ENCODE assay signal across 10 cellular contexts in genomic region chr2:241223211-241224067, GRCh38. TPM values are rescaled to one million over a fixed set of nuclear protein-coding genes. Genes with fewer than 3 reads are reported as not detected.
DNase-seq lines count a peak whose midpoint lies in the region; ATAC-seq, FAIRE-seq and TF ChIP-seq lines count a peak whose summit lies in the region.
"Had no signal": no experiment of that assay in that cellular context is flagged by ENCODE, and none has a peak within 500 bp of the region (broad histone marks: within the 10 kb centered on the region; RNA-seq: fewer than 3 reads in every experiment).

No MANE protein-coding gene starts in this region.

- H2AFZ ChIP-seq in GM23248: no peak overlapping the region

- H3K4me1 ChIP-seq in GM23248 (ENCODE audit: insufficient read depth): peaks cover 32% of the 10 kb centered on the region
- peaks cover 0 to 28% (median 15%) of the 10 kb centered on the region in 3 donors for H3K4me1 ChIP-seq in gastroesophageal sphincter

- H3K9ac ChIP-seq in GM23248: peak overlapping the region; percentile 31

- H3K9me3 ChIP-seq in GM23248 (ENCODE audit: low read depth) (no peaks in the 10 kb centered on the region), gastroesophageal sphincter (no peaks in the 10 kb centered on the region)
- H3K9me3 ChIP-seq: HAP-1, neutrophil had no signal

- peak; percentile 8 for ATAC-seq in gastroesophageal sphincter
- ATAC-seq in HG02852 (IDR thresholded peaks at IDR 0.05; ENCODE audit: unreplicated experiment): no peak

- H3K79me2 ChIP-seq in GM23248 (ENCODE audit: insufficient read depth): 0 out of 2 replicates have a peak, but pooled peaks cover 9% of the 10 kb centered on the region

- in situ Hi-C loops in GM23248 (cut with MboI): no loop called here

- no peaks in the 10 kb centered on the region for H3K9me2 ChIP-seq in GM23248 (ENCODE audit: insufficient read depth)

- no peak for TF ChIP-seq POLR2A in gastroesophageal sphincter (IDR thresholded peaks at IDR 0.05)

- H3K36me3 ChIP-seq in GM23248 (ENCODE audit: low read depth) (peaks cover 15% of the 10 kb centered on the region), gastroesophageal sphincter (peaks cover 0 to 36% of the 10 kb centered on the region in 2 donors)

- no peak for TF ChIP-seq CTCF in RWPE1 (conservative IDR thresholded peaks at IDR 0.05; ENCODE audit: low read depth)
- no peak for TF ChIP-seq CTCF in gastroesophageal sphincter (IDR thresholded peaks at IDR 0.05)
- TF ChIP-seq CTCF in D721Med (IDR thresholded peaks at IDR 0.05; ENCODE audit: insufficient read depth, missing control alignments): no peak

- H3K27ac ChIP-seq in GM23248 (peak overlapping the region; percentile 43), RWPE1 (peak overlapping the region; percentile 50), gastroesophageal sphincter (peak overlapping the region in 1 of 4 donors; percentile 28)
- H3K27ac ChIP-seq: neutrophil had no signal

- H4K20me1 ChIP-seq in GM23248 (ENCODE audit: insufficient read depth): no peaks in the 10 kb centered on the region

- no peak for TF ChIP-seq EP300 in gastroesophageal sphincter (IDR thresholded peaks at IDR 0.05)

- peak overlapping the region; percentile 26 for H3K4me2 ChIP-seq in GM23248 (ENCODE audit: unreplicated experiment)

- WGBS in GM23248 (ENCODE audit: low coverage in 1 of 2, low lambda C conversion rate in 2 of 2, missing lambda C conversion rate in 2 of 2), 2 experiments: 70 to 71% methylated on average over 25 of the region's 25 CpGs
- WGBS in gastroesophageal sphincter (ENCODE audit: low coverage in 1 of 2), 2 donors: 51 to 52% methylated on average over 11 to 15 of the region's 25 CpGs

- CTCF ChIA-PET in RWPE1 (lab: Yijun Ruan, JAX): interaction anchor here (0.6 kb wide), 1 partner anchor 134 kb away, joined by 3 read pairs; no protein-coding TSS in a partner anchor

- H3K27me3 ChIP-seq in GM23248 (replicated peaks; ENCODE audit: insufficient read depth) (no peaks in the 10 kb centered on the region), gastroesophageal sphincter (no peaks in the 10 kb centered on the region)

- POLR2A ChIA-PET in RWPE1 (lab: Yijun Ruan, JAX; ENCODE audit: low non-redundant PET): no interaction called here

- FAIRE-seq in D721Med (lab: Jason Lieb, UNC): no peak

- DNase-seq in GM23248 (peak; percentile 45), RWPE1 (ENCODE audit: low spot score) (peak; percentile 43), retina (peak; percentile 71), D721Med (ENCODE audit: insufficient read length, low spot score) (no peak)
- no peak for DNase-seq in activated CD8-positive, alpha-beta memory T cell treated with anti-CD3 and anti-CD28 coated beads, Interleukin-2, amount 50 U/mL, for 48 hours
- DNase-seq: activated CD4-positive, alpha-beta T cell treated with anti-CD3 and anti-CD28 coated beads, Interleukin-2, amount 50 U/mL, for 4 hours had no signal

- peaks cover 55% of the 10 kb centered on the region for H3F3A ChIP-seq in GM23248 (ENCODE audit: insufficient read depth)

- H3K4me3 ChIP-seq in GM23248 (no peak overlapping the region), gastroesophageal sphincter (no peak overlapping the region)
- H3K4me3 ChIP-seq: HAP-1 had no signal

RNA-seq across cellular contexts. Expression of gene ANO7, which starts 35.0 kb away (rescaled TPM):
- total RNA-seq in GM23248 (2014; rRNA removed; shearing (Covaris generic)): 0.22 and 0.38 TPM in 2 replicates
- 2.6 TPM in 2 replicates for polyA plus RNA-seq in GM23248 (2016; fragmentation: Nextera tagmentation; extraction: Ambion mirVana)
- total RNA-seq in gastroesophageal sphincter: under 1 TPM; 0.16 to 0.81 (median 0.53) TPM

Comparison
In these comparisons a context has a peak if more than half of its experiments do, and no peak if none do; other contexts are left out.
1. DNase-seq: peak in GM23248 (single experiment), RWPE1 (single experiment) and retina (single experiment); none in D721Med (single experiment) and activated CD8-positive, alpha-beta memory T cell treated with anti-CD3 and anti-CD28 coated beads, Interleukin-2, amount 50 U/mL, for 48 hours (single experiment).